In genomic region chr6:78010130-78010529, GRCh38 we compare ENCODE assay signal across 2 cellular contexts.
TF ChIP-seq lines count a peak whose summit lies in the region.

No MANE protein-coding gene starts in this region.

TF ChIP-seq in SK-N-SH, 30 proteins besides CTCF, POLR2A, EP300 and RAD21 (continued from another document):
- TF ChIP-seq REST (IDR thresholded peaks at IDR 0.05; ENCODE audit: low read depth, low read length): peak; percentile 77; the same call in 1 of the 2 replicates

TF ChIP-seq in SK-N-SH treated with all-trans-retinoic acid at 6 μM for 48 hours, 23 proteins besides CTCF, POLR2A, EP300 and RAD21 (continued from another document):
- no peak for TF ChIP-seq BACH2 (CRISPR knock-in tag; IDR thresholded peaks at IDR 0.05; ENCODE audit: borderline replicate concordance)
